In genomic region chr2:38603402-38604265, GRCh38 we compare ENCODE assay signal across 8 cellular contexts. TPM values are rescaled to one million over a fixed set of nuclear protein-coding genes. Genes with fewer than 3 reads are reported as not detected.
DNase-seq lines count a peak whose midpoint lies in the region; ATAC-seq and TF ChIP-seq lines count a peak whose summit lies in the region.

No MANE protein-coding gene starts in this region.

- no peak for TF ChIP-seq POLR2A in stomach (IDR thresholded peaks at IDR 0.05)

- H3K27me3 Mint-ChIP-seq in neural crest cell (ENCODE audit: low read depth): no peaks in the 10 kb centered on the region

- H3K36me3 Mint-ChIP-seq in neural crest cell (ENCODE audit: low read depth): no peaks in the 10 kb centered on the region

- H3K9me3 Mint-ChIP-seq in neural crest cell: no peaks in the 10 kb centered on the region

- H3K27me3 ChIP-seq in stomach: no peaks in the 10 kb centered on the region

- H3K4me1 ChIP-seq in stomach: peaks cover 19 to 44% (median 31%) of the 10 kb centered on the region in 4 donors

- peaks cover 53% of the 10 kb centered on the region for H3K4me1 Mint-ChIP-seq in neural crest cell

- peak overlapping the region; percentile 97 for H3K27ac Mint-ChIP-seq in neural crest cell (ENCODE audit: unreplicated experiment)

- DNase-seq in CMK (ENCODE audit: low read depth) (peak; percentile 71), LoVo (ENCODE audit: low spot score) (peak; percentile 75), RPMI8226 (peak; percentile 88), foreskin fibroblast (peak; percentile 75 to 92), neural crest cell (ENCODE audit: low read depth, low spot score) (peak; percentile 69), stomach (peak; percentile 76)
- DNase-seq in activated T-helper 9 cell treated with anti-CD3 and anti-CD28 coated beads, Interleukin-2, amount 50 U/mL, for 16 hours (ENCODE audit: low read depth): peak; percentile 80

- H3K36me3 ChIP-seq in stomach: no peaks in the 10 kb centered on the region

- TF ChIP-seq CTCF in foreskin fibroblast (IDR thresholded peaks at IDR 0.05; ENCODE audit: low read depth, low read length) (peak; percentile 96), neural crest cell (conservative IDR thresholded peaks at IDR 0.05) (peak; percentile 86), stomach (IDR thresholded peaks at IDR 0.05) (peak in 5 of 7 experiments; percentile 76 to 97 (median 86))

- peak; percentile 26 for TF ChIP-seq EP300 in stomach (IDR thresholded peaks at IDR 0.05)

- peak; percentile 31 for ATAC-seq in GM21619 (IDR thresholded peaks at IDR 0.05; ENCODE audit: unreplicated experiment)

- 16 to 19% (median 18%) methylated on average over 23 of the region's 23 CpGs for WGBS in stomach, 5 donors

- intact Hi-C loops in stomach (cut with DNase I; ENCODE audit: low total_unique reads): loop anchor here (10.0 kb wide), 1 partner anchor 71 kb away; no protein-coding TSS in a partner anchor

- no peaks in the 10 kb centered on the region for H3K9me3 ChIP-seq in stomach

- H3K4me3 Mint-ChIP-seq in neural crest cell: peak overlapping the region; percentile 99

- peak overlapping the region; percentile 97 to 99 (median 98) for H3K27ac ChIP-seq in stomach

- H3K4me3 ChIP-seq in foreskin fibroblast (ENCODE audit: low read depth in 1 of 2, low read length in 2 of 2): peak overlapping the region; percentile 75 to 90
- peak overlapping the region; percentile 70 to 86 (median 82) for H3K4me3 ChIP-seq in stomach

RNA-seq across cellular contexts. Expression of gene HNRNPLL, which starts 0.9 kb away (rescaled TPM):
- total RNA-seq in neural crest cell (79.9 and 80.8 TPM in 2 replicates), stomach (10 to 100 TPM; 22.9 to 97.9 (median 39.1) TPM)
- polyA plus RNA-seq in stomach: 10 to 100 TPM; 12.2 to 13.6 (median 13.0) TPM

Comparison
In these comparisons a context has a peak if more than half of its experiments do, and no peak if none do; other contexts are left out.
1. Peak in every context shown above with its lines: DNase-seq, ATAC-seq, H3K4me3 ChIP-seq and H3K27ac ChIP-seq.